Comparison of ENCODE assay signal across 1 cellular context in the genomic region with DNA sequence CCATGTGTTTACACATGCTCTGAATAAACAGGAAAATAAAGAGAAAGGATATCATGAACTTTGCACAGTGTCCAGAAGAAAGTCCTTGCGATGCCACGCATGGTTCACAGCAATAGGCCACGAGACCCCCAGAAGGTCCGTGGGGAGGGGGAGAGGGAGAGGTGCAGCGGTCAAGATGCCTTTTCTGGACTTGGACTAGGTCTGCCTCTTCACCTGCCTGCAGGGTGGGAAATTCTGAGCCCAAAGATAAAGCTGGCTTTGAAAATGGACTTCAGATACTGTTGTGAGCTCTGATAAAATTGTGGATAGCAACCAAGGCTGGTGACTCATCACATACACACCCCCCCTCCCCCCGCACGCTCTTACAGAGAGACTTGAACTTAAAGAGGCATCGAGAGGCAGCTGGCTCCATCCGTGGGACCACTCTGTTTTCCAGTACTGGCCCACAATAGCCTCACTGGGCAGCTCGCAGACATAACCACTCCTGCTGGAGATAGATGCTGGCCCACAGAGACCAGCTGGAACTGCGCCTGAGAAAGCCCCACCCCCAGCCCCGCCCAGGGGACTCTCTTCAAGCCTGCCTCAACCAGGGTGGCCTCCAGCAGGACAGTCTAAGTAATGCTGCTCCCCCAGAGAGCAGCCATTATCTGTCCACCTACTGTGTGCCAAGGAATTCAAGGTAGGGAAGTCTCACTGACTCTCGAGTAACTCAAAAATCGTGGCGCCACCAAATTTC.
A peak's percentile ranks its signal among the peaks of the same experiment; 100 is the strongest.
TF ChIP-seq lines count a peak whose summit lies in the region.

No MANE protein-coding gene starts in this region.

TF ChIP-seq in HepG2, 621 proteins besides CTCF, POLR2A, EP300 and RAD21 (continued from another document and continues in another):
- TF ChIP-seq ARID4A (CRISPR knock-in tag; IDR thresholded peaks at IDR 0.05; ENCODE audit: borderline replicate concordance) = peak; percentile 34; the same call in 1 of the 2 replicates
- TF ChIP-seq NR0B2 (CRISPR knock-in tag; IDR thresholded peaks at IDR 0.05) = peak; percentile 24; the same call in 1 of the 2 replicates
- TF ChIP-seq FIP1L1 (IDR thresholded peaks at IDR 0.05; ENCODE audit: borderline replicate concordance, insufficient read depth, low read depth, low read length) = 0 out of 2 replicates have a peak, but pooled peaks have one; percentile 31
- no peak for TF ChIP-seq HOXA3 (CRISPR knock-in tag; IDR thresholded peaks at IDR 0.05)
- no peak for TF ChIP-seq PAWR (CRISPR knock-in tag; IDR thresholded peaks at IDR 0.05; ENCODE audit: borderline replicate concordance)
- 0 out of 2 replicates have a peak, but pooled peaks have one; percentile 11 for TF ChIP-seq ZNF12 (CRISPR knock-in tag; IDR thresholded peaks at IDR 0.05)
- TF ChIP-seq ZNF362 (CRISPR knock-in tag; IDR thresholded peaks at IDR 0.05; ENCODE audit: borderline replicate concordance) = 0 out of 2 replicates have a peak, but pooled peaks have one; percentile 15
- TF ChIP-seq FOXA3 (CRISPR knock-in tag; IDR thresholded peaks at IDR 0.05) = peak; percentile 81
- no peak for TF ChIP-seq DNMT1 (CRISPR knock-in tag; IDR thresholded peaks at IDR 0.05)
- no peak for TF ChIP-seq POGZ (CRISPR knock-in tag; IDR thresholded peaks at IDR 0.05)
- no peak for TF ChIP-seq MYC (CRISPR knock-in tag; IDR thresholded peaks at IDR 0.05; ENCODE audit: borderline replicate concordance)
- peak; percentile 69; the same call in 1 of the 2 replicates for TF ChIP-seq ZNF280D (CRISPR knock-in tag; IDR thresholded peaks at IDR 0.05)
- TF ChIP-seq E2F1 (CRISPR knock-in tag; IDR thresholded peaks at IDR 0.05) = no peak
- TF ChIP-seq ZNF350 (CRISPR knock-in tag; IDR thresholded peaks at IDR 0.05; ENCODE audit: borderline replicate concordance, low read depth) = no peak
- TF ChIP-seq SUZ12 (IDR thresholded peaks at IDR 0.05; ENCODE audit: low read depth, low read length) = 0 out of 2 replicates have a peak, but pooled peaks have one; percentile 17
- TF ChIP-seq ZNF501 (CRISPR knock-in tag; IDR thresholded peaks at IDR 0.05) = peak; percentile 65
- no peak for TF ChIP-seq ZSCAN5A (CRISPR knock-in tag; IDR thresholded peaks at IDR 0.05; ENCODE audit: borderline replicate concordance)
- TF ChIP-seq, protein P1, sequence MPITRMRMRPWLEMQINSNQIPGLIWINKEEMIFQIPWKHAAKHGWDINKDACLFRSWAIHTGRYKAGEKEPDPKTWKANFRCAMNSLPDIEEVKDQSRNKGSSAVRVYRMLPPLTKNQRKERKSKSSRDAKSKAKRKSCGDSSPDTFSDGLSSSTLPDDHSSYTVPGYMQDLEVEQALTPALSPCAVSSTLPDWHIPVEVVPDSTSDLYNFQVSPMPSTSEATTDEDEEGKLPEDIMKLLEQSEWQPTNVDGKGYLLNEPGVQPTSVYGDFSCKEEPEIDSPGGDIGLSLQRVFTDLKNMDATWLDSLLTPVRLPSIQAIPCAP (CRISPR knock-in tag; IDR thresholded peaks at IDR 0.05; ENCODE audit: low read depth) = 0 out of 2 replicates have a peak, but pooled peaks have one; percentile 70
- no peak for TF ChIP-seq SALL2 (CRISPR knock-in tag; IDR thresholded peaks at IDR 0.05)
- TF ChIP-seq JUN (CRISPR knock-in tag; IDR thresholded peaks at IDR 0.05) = 0 out of 2 replicates have a peak, but pooled peaks have one; percentile 69
- no peak for TF ChIP-seq ZNF484 (CRISPR knock-in tag; IDR thresholded peaks at IDR 0.05; ENCODE audit: borderline replicate concordance, low read depth)
- TF ChIP-seq ZBTB20 (CRISPR knock-in tag; IDR thresholded peaks at IDR 0.05; ENCODE audit: borderline replicate concordance, low read depth) = peak; percentile 46; the same call in 1 of the 2 replicates
- no peak for TF ChIP-seq SMAD1 (CRISPR knock-in tag; IDR thresholded peaks at IDR 0.05; ENCODE audit: borderline replicate concordance, low read depth)
- TF ChIP-seq CBX5 (CRISPR knock-in tag; IDR thresholded peaks at IDR 0.05; ENCODE audit: borderline replicate concordance) = 0 out of 2 replicates have a peak, but pooled peaks have one; percentile 35
- TF ChIP-seq, protein P2, sequence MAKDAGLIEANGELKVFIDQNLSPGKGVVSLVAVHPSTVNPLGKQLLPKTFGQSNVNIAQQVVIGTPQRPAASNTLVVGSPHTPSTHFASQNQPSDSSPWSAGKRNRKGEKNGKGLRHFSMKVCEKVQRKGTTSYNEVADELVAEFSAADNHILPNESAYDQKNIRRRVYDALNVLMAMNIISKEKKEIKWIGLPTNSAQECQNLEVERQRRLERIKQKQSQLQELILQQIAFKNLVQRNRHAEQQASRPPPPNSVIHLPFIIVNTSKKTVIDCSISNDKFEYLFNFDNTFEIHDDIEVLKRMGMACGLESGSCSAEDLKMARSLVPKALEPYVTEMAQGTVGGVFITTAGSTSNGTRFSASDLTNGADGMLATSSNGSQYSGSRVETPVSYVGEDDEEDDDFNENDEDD (CRISPR knock-in tag; IDR thresholded peaks at IDR 0.05; ENCODE audit: borderline replicate concordance) = no peak
- TF ChIP-seq ZBTB39 (CRISPR knock-in tag; IDR thresholded peaks at IDR 0.05) = no peak
- no peak for TF ChIP-seq TARDBP (CRISPR knock-in tag; IDR thresholded peaks at IDR 0.05)
- TF ChIP-seq ZFY (CRISPR knock-in tag; IDR thresholded peaks at IDR 0.05) = no peak
- peak; percentile 33; the same call in 1 of the 2 replicates for TF ChIP-seq THAP11 (CRISPR knock-in tag; IDR thresholded peaks at IDR 0.05)
- TF ChIP-seq SOX5 (CRISPR knock-in tag; IDR thresholded peaks at IDR 0.05; ENCODE audit: borderline replicate concordance) = peak; percentile 31; the same call in 1 of the 2 replicates
- TF ChIP-seq FOXP1 (IDR thresholded peaks at IDR 0.05) = peak; percentile 49; the same call in 1 of the 2 replicates
- TF ChIP-seq FOXP1 (CRISPR knock-in tag; IDR thresholded peaks at IDR 0.05) = peak; percentile 92
- TF ChIP-seq TCF7 (IDR thresholded peaks at IDR 0.05; ENCODE audit: low read depth) = peak; percentile 20; the same call in 1 of the 2 replicates
- TF ChIP-seq JUND (CRISPR knock-in tag; IDR thresholded peaks at IDR 0.05) = peak; percentile 90
- TF ChIP-seq KLF16 (CRISPR knock-in tag; IDR thresholded peaks at IDR 0.05) = peak in 1 of 2 experiments; percentile 51; a peak in 1 of 4 replicates
- 0 out of 2 replicates have a peak, but pooled peaks have one; percentile 21 for TF ChIP-seq SRY (CRISPR knock-in tag; IDR thresholded peaks at IDR 0.05)
- no peak for TF ChIP-seq HOXA9 (CRISPR knock-in tag; IDR thresholded peaks at IDR 0.05; ENCODE audit: borderline replicate concordance)
- peak; percentile 43; the same call in 1 of the 2 replicates for TF ChIP-seq RCOR2 (CRISPR knock-in tag; IDR thresholded peaks at IDR 0.05)
- 0 out of 2 replicates have a peak, but pooled peaks have one; percentile 27 for TF ChIP-seq NFIC (IDR thresholded peaks at IDR 0.05; ENCODE audit: low read length)
- TF ChIP-seq GATA4 (IDR thresholded peaks at IDR 0.05; ENCODE audit: borderline replicate concordance, low read depth) = no peak
- peak; percentile 98 for TF ChIP-seq ZKSCAN1 (IDR thresholded peaks at IDR 0.05; ENCODE audit: low read length)
- peak; percentile 67; the same call in 1 of the 2 replicates for TF ChIP-seq ZNF598 (CRISPR knock-in tag; IDR thresholded peaks at IDR 0.05; ENCODE audit: borderline replicate concordance)
